Comparison of ENCODE assay signal across 25 cellular contexts in genomic region chr2:233468746-233469110, GRCh38.
A peak's percentile ranks its signal among the peaks of the same experiment; 100 is the strongest.
DNase-seq lines count a peak whose midpoint lies in the region; ATAC-seq and TF ChIP-seq lines count a peak whose summit lies in the region.
"Had no signal": no experiment of that assay in that cellular context is flagged by ENCODE, and none has a peak within 500 bp of the region (broad histone marks: within the 10 kb centered on the region; RNA-seq: fewer than 3 reads in every experiment).

No MANE protein-coding gene starts in this region.

- H3K4me3 ChIP-seq in breast epithelium (no peak overlapping the region), dorsolateral prefrontal cortex (no peak overlapping the region), neuronal stem cell (ENCODE audit: low read length in 2 of 2) (no peak overlapping the region)
- H3K4me3 ChIP-seq: A549 had no signal

- no peak overlapping the region for H2AFZ ChIP-seq in neuronal stem cell (ENCODE audit: low read length)

- H3K36me3 Mint-ChIP-seq in MCF 10A (ENCODE audit: insufficient read depth, unreplicated experiment) = peaks cover 30% of the 10 kb centered on the region
- peaks cover 16% of the 10 kb centered on the region for H3K36me3 Mint-ChIP-seq in progenitor cell of endocrine pancreas (ENCODE audit: insufficient read depth)

- POLR2A ChIA-PET in MCF 10A (lab: Yijun Ruan, JAX) = no interaction called here

- H3K9me3 Mint-ChIP-seq in MCF 10A (ENCODE audit: unreplicated experiment) (no peaks in the 10 kb centered on the region), progenitor cell of endocrine pancreas (ENCODE audit: low read depth) (no peaks in the 10 kb centered on the region)
- H3K9me3 Mint-ChIP-seq: activated B cell treated with CpG ODN at 0.5 μM for 24 hours; activated CD4-positive, alpha-beta memory T cell treated with anti-CD3 and anti-CD28 coated beads for 36 hours; naive thymus-derived CD4-positive, alpha-beta T cell had no signal

- H3K36me3 ChIP-seq in breast epithelium = no peaks in the 10 kb centered on the region
- H3K36me3 ChIP-seq in neuronal stem cell (replicated peaks in 1 of 2; ENCODE audit: control insufficient read depth in 2 of 2, insufficient read depth in 2 of 2, low read length in 2 of 2) = peaks cover 19 to 68% of the 10 kb centered on the region in 2 donors

- H2BK12ac ChIP-seq in neuronal stem cell (ENCODE audit: low read length) = no peak overlapping the region

- H2BK120ac ChIP-seq in neuronal stem cell (ENCODE audit: low read depth, low read length) = no peak overlapping the region

- peak overlapping the region; percentile 94 for H3K14ac ChIP-seq in neuronal stem cell (ENCODE audit: low read length)

- H2BK15ac ChIP-seq in neuronal stem cell (ENCODE audit: low read length) = no peak overlapping the region

- H2AK5ac ChIP-seq in neuronal stem cell (ENCODE audit: low read depth, low read length) = no peak overlapping the region

- no peaks in the 10 kb centered on the region for H3K79me1 ChIP-seq in neuronal stem cell (ENCODE audit: low read depth, low read length)

- no peak overlapping the region for H3K4ac ChIP-seq in neuronal stem cell (ENCODE audit: low read length)

- no peak overlapping the region for H4K91ac ChIP-seq in neuronal stem cell (ENCODE audit: low read depth, low read length, poor library complexity)

- intact Hi-C loops in MCF 10A (cut with micrococcal nuclease) = no loop called here
- intact Hi-C loops in breast epithelium (cut with DNase I; ENCODE audit: low total_unique reads) = no loop called here
- intact Hi-C loops in dorsolateral prefrontal cortex (cut with DNase I) = loop anchor here in 1 of 2 donors (10.0 kb wide), 1 partner anchor 96 kb away; the partner anchor contains the start of gene USP40

- H3K4me1 Mint-ChIP-seq in MCF 10A (ENCODE audit: insufficient read depth, unreplicated experiment) (no peaks in the 10 kb centered on the region), progenitor cell of endocrine pancreas (ENCODE audit: low read depth) (no peaks in the 10 kb centered on the region)
- H3K4me1 Mint-ChIP-seq: activated B cell treated with CpG ODN at 0.5 μM for 24 hours; B cell; naive thymus-derived CD4-positive, alpha-beta T cell had no signal

- no peak overlapping the region for H3K27ac ChIP-seq in breast epithelium
- peak overlapping the region in 51 of 59 donors; percentile 49 to 97 (median 90) for H3K27ac ChIP-seq in dorsolateral prefrontal cortex
- no peak overlapping the region for H3K27ac ChIP-seq in neuronal stem cell (replicated peaks; ENCODE audit: low read length)
- H3K27ac ChIP-seq in temporal lobe (ENCODE audit: low read depth, low read length) = peak overlapping the region; percentile 97

- H3K4me1 ChIP-seq in breast epithelium (no peaks in the 10 kb centered on the region), neuronal stem cell (ENCODE audit: control insufficient read depth in 2 of 2, insufficient read depth in 1 of 2, low read depth in 1 of 2, low read length in 2 of 2) (peaks cover 0 to 1% of the 10 kb centered on the region in 2 donors)

- DNase-seq in MCF 10A (ENCODE audit: unreplicated experiment) = no peak
- no peak for DNase-seq in breast epithelium (ENCODE audit: low spot score in 2 of 2)
- DNase-seq in dorsolateral prefrontal cortex = peak in 3 of 10 donors; percentile 12 to 25 (median 20)
- DNase-seq in neuronal stem cell (ENCODE audit: low spot score) = no peak
- DNase-seq in progenitor cell of endocrine pancreas (ENCODE audit: low spot score, unreplicated experiment) = no peak
- DNase-seq in NCI-H2029 (lab: John Stamatoyannopoulos, UW) = no peak
- DNase-seq: activated B cell treated with CpG ODN at 0.5 μM for 24 hours; activated CD4-positive, alpha-beta memory T cell treated with anti-CD3 and anti-CD28 coated beads for 36 hours; activated naive CD4-positive, alpha-beta T cell; effector CD4-positive, alpha-beta T cell; foreskin melanocyte; GF-D8; islet precursor cell; KG1; naive thymus-derived CD4-positive, alpha-beta T cell; NCI-H146; NCI-H526 treated with DMSO at 0.1 percent for 48 hours; small intestine; stimulated activated naive CD4-positive, alpha-beta T cell treated with Interleukin-2 at 50 U/mL for 16 hours; T1000; trophoblast cell had no signal

- no peak overlapping the region for H3K4me3 Mint-ChIP-seq in MCF 10A (ENCODE audit: unreplicated experiment)
- no peak overlapping the region for H3K4me3 Mint-ChIP-seq in progenitor cell of endocrine pancreas (ENCODE audit: low read depth)
- H3K4me3 Mint-ChIP-seq: activated B cell treated with CpG ODN at 0.5 μM for 24 hours; activated CD4-positive, alpha-beta memory T cell treated with anti-CD3 and anti-CD28 coated beads for 36 hours; B cell; naive thymus-derived CD4-positive, alpha-beta T cell had no signal

- H3K27me3 Mint-ChIP-seq in MCF 10A (ENCODE audit: insufficient read depth, unreplicated experiment) (no peaks in the 10 kb centered on the region), progenitor cell of endocrine pancreas (no peaks in the 10 kb centered on the region)
- H3K27me3 Mint-ChIP-seq: activated B cell treated with CpG ODN at 0.5 μM for 24 hours; activated CD4-positive, alpha-beta memory T cell treated with anti-CD3 and anti-CD28 coated beads for 36 hours; B cell; naive thymus-derived CD4-positive, alpha-beta T cell had no signal

- no peak overlapping the region for H2BK5ac ChIP-seq in neuronal stem cell (ENCODE audit: low read length)

- no peak for ATAC-seq in GM18498 (IDR thresholded peaks at IDR 0.05; ENCODE audit: unreplicated experiment)
- ATAC-seq: naive thymus-derived CD4-positive, alpha-beta T cell had no signal

- no TSS peak for BruUV-seq in MCF 10A (replicated peaks; lab: Mats Ljungman, UMichigan)

- H4K8ac ChIP-seq in neuronal stem cell (ENCODE audit: low read depth, low read length) = no peak overlapping the region

- no peak for TF ChIP-seq POLR2A in breast epithelium (IDR thresholded peaks at IDR 0.05)

- no peaks in the 10 kb centered on the region for H3K27me3 ChIP-seq in breast epithelium
- no peaks in the 10 kb centered on the region for H3K27me3 ChIP-seq in dorsolateral prefrontal cortex
- H3K27me3 ChIP-seq in neuronal stem cell (ENCODE audit: control insufficient read depth in 3 of 3, insufficient read depth in 3 of 3, low read depth in 1 of 3, low read length in 3 of 3) = no peaks in the 10 kb centered on the region

- peak overlapping the region; percentile 91 for H3K23ac ChIP-seq in neuronal stem cell (ENCODE audit: low read depth, low read length, poor library complexity)

- no peaks in the 10 kb centered on the region for H3K9me3 ChIP-seq in breast epithelium
- peaks cover 0 to 4% of the 10 kb centered on the region in 2 donors for H3K9me3 ChIP-seq in neuronal stem cell (replicated peaks in 1 of 2; ENCODE audit: control insufficient read depth in 2 of 2, insufficient read depth in 1 of 2, low read depth in 1 of 2, low read length in 2 of 2)
- H3K9me3 ChIP-seq: A549 had no signal

- TF ChIP-seq CTCF in MCF 10A (IDR thresholded peaks at IDR 0.05; ENCODE audit: unreplicated experiment) (no peak), breast epithelium (IDR thresholded peaks at IDR 0.05) (no peak), dorsolateral prefrontal cortex (IDR thresholded peaks at IDR 0.05 in 54 of 56, conservative IDR thresholded peaks at IDR 0.05 in 2 of 56; ENCODE audit: low read depth in 1 of 56, partially characterized antibody in 56 of 56) (no peak), progenitor cell of endocrine pancreas (IDR thresholded peaks at IDR 0.05; ENCODE audit: unreplicated experiment) (no peak)

- H3K9ac ChIP-seq in neuronal stem cell (ENCODE audit: low read depth, low read length, poor library complexity) = no peak overlapping the region

- H3K4me2 ChIP-seq in neuronal stem cell (ENCODE audit: insufficient read depth, low read length, poor library complexity, severe bottlenecking) = no peak overlapping the region
- H3K4me2 ChIP-seq: A549 had no signal

- H3K18ac ChIP-seq in neuronal stem cell (ENCODE audit: low read length) = no peak overlapping the region

- no CpG with 5 or more reads among the region's 8 CpGs for WGBS in neuronal stem cell (ENCODE audit: extremely low coverage in 2 of 2, insufficient read length in 2 of 2, insufficient replicate concordance in 1 of 2), 2 donors

- H3K27ac Mint-ChIP-seq in MCF 10A (ENCODE audit: low read depth, unreplicated experiment) (peak overlapping the region; percentile 73), progenitor cell of endocrine pancreas (no peak overlapping the region)
- H3K27ac Mint-ChIP-seq: activated B cell treated with CpG ODN at 0.5 μM for 24 hours; activated CD4-positive, alpha-beta memory T cell treated with anti-CD3 and anti-CD28 coated beads for 36 hours had no signal

- CTCF ChIA-PET in MCF 10A (lab: Yijun Ruan, JAX) = no interaction called here

Comparison
In these comparisons a context has a peak if more than half of its experiments do, and no peak if none do; other contexts are left out.
1. H3K27ac ChIP-seq: peak in dorsolateral prefrontal cortex (51 of 59) and temporal lobe (single experiment); none in breast epithelium (0 of 2) and neuronal stem cell (single experiment).